8 cellular contexts compared by ENCODE assay signal in genomic region chr11:45025716-45026492, GRCh38.
A peak's percentile ranks its signal among the peaks of the same experiment; 100 is the strongest.
DNase-seq lines count a peak whose midpoint lies in the region; ATAC-seq and TF ChIP-seq lines count a peak whose summit lies in the region.

No MANE protein-coding gene starts in this region.

- no peak overlapping the region for H3K4me3 Mint-ChIP-seq in neural progenitor cell

- no peaks in the 10 kb centered on the region for H3K9me3 Mint-ChIP-seq in neural progenitor cell

- H3K4me2 ChIP-seq in OCI-LY3 (ENCODE audit: low read length) (no peak overlapping the region), neural progenitor cell (no peak overlapping the region)

- DNase-seq in Right ventricle myocardium superior (peak; percentile 83), thyroid gland (peak; percentile 33 to 39), neural progenitor cell (ENCODE audit: low spot score) (no peak)
- DNase-seq in stimulated activated CD4-positive, alpha-beta T cell treated with anti-CD3 and anti-CD28 coated beads, Interleukin-4, amount 100 ng/mL, for 24 hours, result no peak

- H3K4me3 ChIP-seq in OCI-LY3 (ENCODE audit: low read length), result no peak overlapping the region
- no peak overlapping the region for H3K4me3 ChIP-seq in thyroid gland (replicated peaks in 1 of 3)
- no peak overlapping the region for H3K4me3 ChIP-seq in neural progenitor cell

- H3K27me3 Mint-ChIP-seq in neural progenitor cell (ENCODE audit: insufficient read depth, low read depth), result peaks cover 10% of the 10 kb centered on the region

- H3K27me3 ChIP-seq in OCI-LY3 (ENCODE audit: low read depth, low read length) (no peaks in the 10 kb centered on the region), thyroid gland (no peaks in the 10 kb centered on the region), neural progenitor cell (no peaks in the 10 kb centered on the region)

- H3K9ac ChIP-seq in OCI-LY3 (ENCODE audit: low read length) (no peak overlapping the region), neural progenitor cell (no peak overlapping the region)

- TF ChIP-seq CTCF in OCI-LY3 (IDR thresholded peaks at IDR 0.05; ENCODE audit: low read depth, low read length) (no peak), thyroid gland (IDR thresholded peaks at IDR 0.05) (no peak), neural progenitor cell (IDR thresholded peaks at IDR 0.05) (no peak)

- H3K36me3 Mint-ChIP-seq in neural progenitor cell, result no peaks in the 10 kb centered on the region

- no peak overlapping the region for H3K27ac Mint-ChIP-seq in neural progenitor cell

- ATAC-seq in GM18858 (IDR thresholded peaks at IDR 0.05; ENCODE audit: unreplicated experiment) (peak; percentile 42), HG02852 (IDR thresholded peaks at IDR 0.05; ENCODE audit: unreplicated experiment) (peak; percentile 75), Right ventricle myocardium superior (ENCODE audit: poor library complexity) (peak; percentile 43), GM19023 (IDR thresholded peaks at IDR 0.05; ENCODE audit: unreplicated experiment) (no peak)

- no peak overlapping the region for H3K27ac ChIP-seq in OCI-LY3 (ENCODE audit: low read length)
- no peak overlapping the region for H3K27ac ChIP-seq in thyroid gland
- H3K27ac ChIP-seq in neural progenitor cell, result no peak overlapping the region

- intact Hi-C loops in Right ventricle myocardium superior (cut with DNase I), result loop anchor here (10.0 kb wide), 1 partner anchor 71 kb away; the partner anchor contains the start of gene TP53I11
- intact Hi-C loops in thyroid gland (cut with DNase I), result no loop called here

- no peaks in the 10 kb centered on the region for H3K36me3 ChIP-seq in OCI-LY3 (replicated peaks; ENCODE audit: low read depth, low read length)
- H3K36me3 ChIP-seq in thyroid gland, result no peaks in the 10 kb centered on the region
- no peaks in the 10 kb centered on the region for H3K36me3 ChIP-seq in neural progenitor cell

- H4K20me1 ChIP-seq in OCI-LY3 (ENCODE audit: insufficient read depth, low read length) (no peaks in the 10 kb centered on the region), neural progenitor cell (ENCODE audit: low read depth) (no peaks in the 10 kb centered on the region)

- peaks cover 18% of the 10 kb centered on the region for H3K4me1 Mint-ChIP-seq in neural progenitor cell

- no peak for TF ChIP-seq POLR2A in thyroid gland (IDR thresholded peaks at IDR 0.05)

- H3K79me2 ChIP-seq in OCI-LY3 (ENCODE audit: low read length), result no peaks in the 10 kb centered on the region
- no peaks in the 10 kb centered on the region for H3K79me2 ChIP-seq in neural progenitor cell (ENCODE audit: low read depth)

- peaks cover 6% of the 10 kb centered on the region for H3F3A ChIP-seq in neural progenitor cell (ENCODE audit: low read depth)

- WGBS in thyroid gland, 2 donors, result 64 to 77% methylated on average over 7 to 10 of the region's 12 CpGs

- H3K9me3 ChIP-seq in OCI-LY3 (ENCODE audit: insufficient read depth, low read length) (no peaks in the 10 kb centered on the region), thyroid gland (no peaks in the 10 kb centered on the region), neural progenitor cell (ENCODE audit: low read depth) (no peaks in the 10 kb centered on the region)

- H2AFZ ChIP-seq in OCI-LY3 (ENCODE audit: low read depth, low read length), result peak overlapping the region; percentile 56; the same call in 1 of the 2 replicates
- H2AFZ ChIP-seq in neural progenitor cell (replicated peaks), result no peak overlapping the region

- H3K4me1 ChIP-seq in OCI-LY3 (ENCODE audit: low read length) (peaks cover 36% of the 10 kb centered on the region), thyroid gland (peaks cover 14 to 17% of the 10 kb centered on the region in 2 donors), neural progenitor cell (peaks cover 9% of the 10 kb centered on the region)

Comparison
In these comparisons a context has a peak if more than half of its experiments do, and no peak if none do; other contexts are left out.
1. DNase-seq: peak in Right ventricle myocardium superior (single experiment) and thyroid gland (2 of 2); none in stimulated activated CD4-positive, alpha-beta T cell treated with anti-CD3 and anti-CD28 coated beads, Interleukin-4, amount 100 ng/mL, for 24 hours (single experiment) and neural progenitor cell (single experiment).